Comparison of ENCODE assay signal across 1 cellular context in genomic region chrX:49910344-49910743, GRCh38.
TF ChIP-seq lines count a peak whose summit lies in the region.

No MANE protein-coding gene starts in this region.

TF ChIP-seq in HepG2, 621 proteins besides CTCF, POLR2A, EP300 and RAD21:
- TF ChIP-seq HIVEP1 (CRISPR knock-in tag; IDR thresholded peaks at IDR 0.05): no peak
- no peak for TF ChIP-seq HOXA7 (CRISPR knock-in tag; IDR thresholded peaks at IDR 0.05)
- no peak for TF ChIP-seq GTF2F1 (IDR thresholded peaks at IDR 0.05; ENCODE audit: low read length)
- TF ChIP-seq, protein P1, sequence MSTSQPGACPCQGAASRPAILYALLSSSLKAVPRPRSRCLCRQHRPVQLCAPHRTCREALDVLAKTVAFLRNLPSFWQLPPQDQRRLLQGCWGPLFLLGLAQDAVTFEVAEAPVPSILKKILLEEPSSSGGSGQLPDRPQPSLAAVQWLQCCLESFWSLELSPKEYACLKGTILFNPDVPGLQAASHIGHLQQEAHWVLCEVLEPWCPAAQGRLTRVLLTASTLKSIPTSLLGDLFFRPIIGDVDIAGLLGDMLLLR (CRISPR knock-in tag; IDR thresholded peaks at IDR 0.05): no peak
- no peak for TF ChIP-seq ZNF629 (CRISPR knock-in tag; conservative IDR thresholded peaks at IDR 0.05)
- no peak for TF ChIP-seq PITX1 (CRISPR knock-in tag; IDR thresholded peaks at IDR 0.05)
- no peak for TF ChIP-seq HDAC6 (IDR thresholded peaks at IDR 0.05; ENCODE audit: low read depth, low read length)
- TF ChIP-seq, protein P2, sequence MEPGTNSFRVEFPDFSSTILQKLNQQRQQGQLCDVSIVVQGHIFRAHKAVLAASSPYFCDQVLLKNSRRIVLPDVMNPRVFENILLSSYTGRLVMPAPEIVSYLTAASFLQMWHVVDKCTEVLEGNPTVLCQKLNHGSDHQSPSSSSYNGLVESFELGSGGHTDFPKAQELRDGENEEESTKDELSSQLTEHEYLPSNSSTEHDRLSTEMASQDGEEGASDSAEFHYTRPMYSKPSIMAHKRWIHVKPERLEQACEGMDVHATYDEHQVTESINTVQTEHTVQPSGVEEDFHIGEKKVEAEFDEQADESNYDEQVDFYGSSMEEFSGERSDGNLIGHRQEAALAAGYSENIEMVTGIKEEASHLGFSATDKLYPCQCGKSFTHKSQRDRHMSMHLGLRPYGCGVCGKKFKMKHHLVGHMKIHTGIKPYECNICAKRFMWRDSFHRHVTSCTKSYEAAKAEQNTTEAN (CRISPR knock-in tag; conservative IDR thresholded peaks at IDR 0.05): no peak
- TF ChIP-seq MTA1 (CRISPR knock-in tag; IDR thresholded peaks at IDR 0.05; ENCODE audit: borderline replicate concordance): no peak
- TF ChIP-seq NCOA2 (CRISPR knock-in tag; IDR thresholded peaks at IDR 0.05): no peak
- TF ChIP-seq, protein P3, sequence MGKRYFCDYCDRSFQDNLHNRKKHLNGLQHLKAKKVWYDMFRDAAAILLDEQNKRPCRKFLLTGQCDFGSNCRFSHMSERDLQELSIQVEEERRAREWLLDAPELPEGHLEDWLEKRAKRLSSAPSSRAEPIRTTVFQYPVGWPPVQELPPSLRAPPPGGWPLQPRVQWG (CRISPR knock-in tag; IDR thresholded peaks at IDR 0.05; ENCODE audit: borderline replicate concordance, low read depth): no peak
- TF ChIP-seq AGO2 (optimal IDR thresholded peaks at IDR 0.05; ENCODE audit: low read depth, low read length): no peak
- TF ChIP-seq, protein P4, sequence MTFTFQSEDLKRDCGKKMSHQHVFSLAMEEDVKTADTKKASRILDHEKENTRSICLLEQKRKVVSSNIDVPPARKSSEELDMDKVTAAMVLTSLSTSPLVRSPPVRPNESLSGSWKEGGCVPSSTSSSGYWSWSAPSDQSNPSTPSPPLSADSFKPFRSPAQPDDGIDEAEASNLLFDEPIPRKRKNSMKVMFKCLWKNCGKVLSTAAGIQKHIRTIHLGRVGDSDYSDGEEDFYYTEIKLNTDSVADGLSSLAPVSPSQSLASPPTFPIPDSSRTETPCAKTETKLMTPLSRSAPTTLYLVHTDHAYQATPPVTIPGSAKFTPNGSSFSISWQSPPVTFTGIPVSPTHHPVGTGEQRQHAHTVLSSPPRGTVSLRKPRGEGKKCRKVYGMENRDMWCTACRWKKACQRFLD (CRISPR knock-in tag; IDR thresholded peaks at IDR 0.05; ENCODE audit: borderline replicate concordance): no peak
- TF ChIP-seq, protein P5, sequence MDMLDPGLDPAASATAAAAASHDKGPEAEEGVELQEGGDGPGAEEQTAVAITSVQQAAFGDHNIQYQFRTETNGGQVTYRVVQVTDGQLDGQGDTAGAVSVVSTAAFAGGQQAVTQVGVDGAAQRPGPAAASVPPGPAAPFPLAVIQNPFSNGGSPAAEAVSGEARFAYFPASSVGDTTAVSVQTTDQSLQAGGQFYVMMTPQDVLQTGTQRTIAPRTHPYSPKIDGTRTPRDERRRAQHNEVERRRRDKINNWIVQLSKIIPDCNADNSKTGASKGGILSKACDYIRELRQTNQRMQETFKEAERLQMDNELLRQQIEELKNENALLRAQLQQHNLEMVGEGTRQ (IDR thresholded peaks at IDR 0.05; ENCODE audit: low read depth, low read length): no peak
- TF ChIP-seq, protein P5 (CRISPR knock-in tag; IDR thresholded peaks at IDR 0.05; ENCODE audit: borderline replicate concordance): no peak
- no peak for TF ChIP-seq ZMYM2 (CRISPR knock-in tag; IDR thresholded peaks at IDR 0.05)
